1 cellular context compared by ENCODE assay signal in the genomic region with DNA sequence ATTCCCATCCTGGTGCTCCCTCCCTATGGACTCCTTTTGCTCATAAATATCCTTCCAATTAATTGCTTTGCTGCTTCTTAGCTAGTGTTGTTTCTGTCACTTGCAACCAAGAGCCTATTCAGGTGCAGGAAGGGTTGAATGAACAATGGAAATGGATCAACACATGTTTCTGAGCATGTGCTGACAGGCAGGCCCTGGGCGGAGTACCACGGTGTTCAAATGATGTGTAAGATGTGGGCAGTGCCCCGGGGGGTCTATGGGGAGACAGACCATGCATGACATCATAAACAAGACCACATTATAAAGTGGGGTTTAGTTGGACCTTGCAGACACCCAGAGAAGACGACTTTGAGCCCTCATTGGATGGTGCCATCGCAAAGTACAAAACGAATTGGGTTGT.
TF ChIP-seq lines count a peak whose summit lies in the region.

No MANE protein-coding gene starts in this region.

TF ChIP-seq in HepG2, 621 proteins besides CTCF, POLR2A, EP300 and RAD21:
- peak; percentile 54; the same call in 1 of the 2 replicates for TF ChIP-seq ATF7 (IDR thresholded peaks at IDR 0.05)
- TF ChIP-seq ATF7 (CRISPR knock-in tag; IDR thresholded peaks at IDR 0.05) = no peak
- no peak for TF ChIP-seq ZNF564 (CRISPR knock-in tag; IDR thresholded peaks at IDR 0.05)
